8 cellular contexts compared by ENCODE assay signal in the genomic region with DNA sequence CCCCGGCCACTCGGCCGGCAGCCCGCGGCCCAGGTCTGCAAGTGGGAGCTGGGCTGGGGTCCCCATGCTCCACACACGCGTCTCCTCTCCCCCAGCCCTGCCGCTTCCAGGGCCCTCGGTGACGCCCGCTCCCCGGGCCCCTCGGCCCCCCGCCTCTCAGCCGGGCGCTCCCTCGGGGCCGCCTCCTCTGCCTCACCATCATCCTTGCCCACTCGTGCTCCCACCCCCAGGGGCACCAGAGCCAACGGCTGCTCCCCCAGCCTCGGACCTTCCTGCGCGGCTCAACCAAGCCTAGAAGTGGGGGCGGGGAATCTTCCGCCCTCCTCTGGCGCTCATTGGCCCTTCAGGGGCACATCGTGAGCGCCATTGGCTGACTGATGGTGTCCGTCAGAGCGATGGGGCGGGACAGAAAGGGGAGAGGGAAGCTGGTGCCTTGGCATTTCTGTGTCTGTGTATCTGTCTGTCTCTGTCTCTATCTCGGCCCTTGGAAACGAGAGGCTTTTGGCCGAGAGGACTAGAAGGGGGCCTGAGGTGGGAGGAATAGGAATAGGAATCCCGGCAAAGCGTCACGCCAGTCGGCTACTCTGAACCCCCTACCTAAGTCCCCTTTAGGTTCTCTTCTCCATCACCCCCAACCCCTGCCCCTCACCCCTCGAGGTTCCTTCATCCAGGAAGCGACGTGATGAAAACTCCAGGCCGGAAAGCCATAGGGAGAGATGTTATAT.
A peak's percentile ranks its signal among the peaks of the same experiment; 100 is the strongest.
DNase-seq lines count a peak whose midpoint lies in the region; ATAC-seq and TF ChIP-seq lines count a peak whose summit lies in the region.

No MANE protein-coding gene starts in this region.

- DNase-seq in GM13977 (ENCODE audit: low spot score) = peak; percentile 84
- peak; percentile 93 for DNase-seq in NCI-H146 (lab: John Stamatoyannopoulos, UW)
- DNase-seq in T-cell = peak; percentile 80 to 95 (median 87)
- DNase-seq in amniotic stem cell (lab: John Stamatoyannopoulos, UW) = peak; percentile 82
- DNase-seq in left ventricle myocardium inferior = peak; percentile 94
- peak; percentile 87 for DNase-seq in progenitor cell of endocrine pancreas (ENCODE audit: low spot score, unreplicated experiment)
- DNase-seq in ureter (ENCODE audit: low spot score) = peak; percentile 95

- H3K9me3 Mint-ChIP-seq in T-cell (no peaks in the 10 kb centered on the region), progenitor cell of endocrine pancreas (ENCODE audit: low read depth) (peaks cover 3% of the 10 kb centered on the region)

- H3K36me3 ChIP-seq in left ventricle myocardium inferior = no peaks in the 10 kb centered on the region

- CTCF ChIA-PET in T-cell (lab: Charles Lee) = no interaction called here

- peak overlapping the region; percentile 83 for H3K27ac ChIP-seq in left ventricle myocardium inferior (replicated peaks)

- H3K36me3 Mint-ChIP-seq in T-cell = no peaks in the 10 kb centered on the region
- H3K36me3 Mint-ChIP-seq in progenitor cell of endocrine pancreas (ENCODE audit: insufficient read depth) = no peaks in the 10 kb centered on the region

- H3K4me3 ChIP-seq in left ventricle myocardium inferior = peak overlapping the region; percentile 81

- H3K27ac Mint-ChIP-seq in T-cell (peak overlapping the region; percentile 95 to 97), progenitor cell of endocrine pancreas (peak overlapping the region; percentile 95)

- no peak for TF ChIP-seq CTCF in GM13977 (IDR thresholded peaks at IDR 0.05; ENCODE audit: extremely low read depth, insufficient read depth, missing control alignments)
- TF ChIP-seq CTCF in left ventricle myocardium inferior (IDR thresholded peaks at IDR 0.05; ENCODE audit: borderline replicate concordance) = peak; percentile 28
- TF ChIP-seq CTCF in progenitor cell of endocrine pancreas (IDR thresholded peaks at IDR 0.05; ENCODE audit: unreplicated experiment) = no peak

- in situ Hi-C loops in GM13977 (cut with MboI; ENCODE audit: low pct_unique_long_range_greater_than_20kb, low sequenced_read_pairs, unreplicated experiment) = loop anchor here (5.0 kb wide), 1 partner anchor 888 kb away; no protein-coding TSS in a partner anchor

- POLR2A ChIA-PET in T-cell (lab: Charles Lee) = no interaction called here

- no peaks in the 10 kb centered on the region for H3K27me3 Mint-ChIP-seq in T-cell
- peaks cover 4% of the 10 kb centered on the region for H3K27me3 Mint-ChIP-seq in progenitor cell of endocrine pancreas

- peaks cover 17% of the 10 kb centered on the region for H3K4me1 ChIP-seq in left ventricle myocardium inferior

- H3K9me3 ChIP-seq in left ventricle myocardium inferior (replicated peaks) = no peaks in the 10 kb centered on the region

- H3K4me3 Mint-ChIP-seq in T-cell (peak overlapping the region; percentile 94 to 99 (median 99)), progenitor cell of endocrine pancreas (ENCODE audit: low read depth) (peak overlapping the region; percentile 98)

- peak; percentile 93 for ATAC-seq in HG02870 (IDR thresholded peaks at IDR 0.05; ENCODE audit: unreplicated experiment)
- peak; percentile 100 for ATAC-seq in T-cell (replicated peaks in 1 of 4)

- intact Hi-C loops in left ventricle myocardium inferior (cut with micrococcal nuclease) = no loop called here

- H3K4me1 Mint-ChIP-seq in T-cell (peaks cover 19 to 33% (median 29%) of the 10 kb centered on the region in 3 donors), progenitor cell of endocrine pancreas (ENCODE audit: low read depth) (peaks cover 8% of the 10 kb centered on the region)

- H3K27me3 ChIP-seq in left ventricle myocardium inferior (ENCODE audit: low read depth) = no peaks in the 10 kb centered on the region

Comparison
In these comparisons a context has a peak if more than half of its experiments do, and no peak if none do; other contexts are left out.
1. Peak in every context shown above with its lines: DNase-seq, ATAC-seq, H3K4me3 ChIP-seq and H3K27ac ChIP-seq.